Comparison of ENCODE assay signal across 8 cellular contexts in genomic region chr11:2991477-2992233, GRCh38. TPM values are rescaled to one million over a fixed set of nuclear protein-coding genes. Genes with fewer than 3 reads are reported as not detected.
DNase-seq lines count a peak whose midpoint lies in the region; ATAC-seq and TF ChIP-seq lines count a peak whose summit lies in the region.

No MANE protein-coding gene starts in this region.

- no peak for TF ChIP-seq RAD21 in SK-N-SH (IDR thresholded peaks at IDR 0.05; ENCODE audit: low read length)

- H4K5ac ChIP-seq in mesendoderm (ENCODE audit: low read length): no peak overlapping the region

- peak overlapping the region; percentile 88 for H2BK120ac ChIP-seq in mesendoderm (ENCODE audit: low read depth, low read length)

- no peak for TF ChIP-seq CTCF in SK-N-SH (IDR thresholded peaks at IDR 0.05)
- no peak for TF ChIP-seq CTCF in thyroid gland (IDR thresholded peaks at IDR 0.05)

- no peaks in the 10 kb centered on the region for H3K9me3 Mint-ChIP-seq in effector memory CD8-positive, alpha-beta T cell

- no peak overlapping the region for H4K8ac ChIP-seq in mesendoderm (ENCODE audit: low read depth, low read length)

- peaks cover 3% of the 10 kb centered on the region for H3K79me1 ChIP-seq in mesendoderm (ENCODE audit: low read length)

- 1% methylated on average over 16 of the region's 79 CpGs for WGBS in SK-N-SH (ENCODE audit: low lambda C conversion rate)
- no CpG with 5 or more reads among the region's 79 CpGs for WGBS in mesendoderm (ENCODE audit: extremely low coverage, insufficient coverage, low lambda C conversion rate)
- WGBS in thyroid gland, 2 donors: 0 to 2% methylated on average over 16 to 26 of the region's 79 CpGs

- H3K4me1 ChIP-seq in SK-N-SH (ENCODE audit: control insufficient read depth in 1 of 2, insufficient read depth in 2 of 2, low read depth in 1 of 2, low read length in 1 of 2) (peaks cover 9 to 26% of the 10 kb centered on the region in 2 experiments; a peak in 3 of 4 replicates), mesendoderm (ENCODE audit: control insufficient read depth, low read depth, low read length) (peaks cover 3% of the 10 kb centered on the region), thyroid gland (peaks cover 17 to 31% of the 10 kb centered on the region in 2 donors)

- peaks cover 52% of the 10 kb centered on the region for H3K79me2 ChIP-seq in SK-N-SH (ENCODE audit: insufficient read depth)
- H3K79me2 ChIP-seq in mesendoderm (ENCODE audit: control insufficient read depth, insufficient read depth, low read length): peaks cover 51% of the 10 kb centered on the region

- H3K9me3 ChIP-seq in SK-N-SH (no peaks in the 10 kb centered on the region), thyroid gland (no peaks in the 10 kb centered on the region)

- peak overlapping the region; percentile 69 for H2AK5ac ChIP-seq in mesendoderm (ENCODE audit: low read length)

- H3K27ac Mint-ChIP-seq in effector memory CD8-positive, alpha-beta T cell: peak overlapping the region; percentile 94 to 98

- H3K56ac ChIP-seq in mesendoderm (ENCODE audit: low read length): peak overlapping the region; percentile 96

- TF ChIP-seq EP300 in SK-N-SH (IDR thresholded peaks at IDR 0.05; ENCODE audit: borderline replicate concordance in 1 of 2, low read depth in 1 of 2, low read length in 1 of 2): no peak

- H3F3A ChIP-seq in SK-N-SH (replicated peaks; ENCODE audit: insufficient read depth): peaks cover 5% of the 10 kb centered on the region

- CTCF ChIA-PET in SK-N-SH (lab: Yijun Ruan, JAX): interaction anchor here (1.0 to 1.6 kb wide), 4 partner anchors 46 to 157 kb away, joined by 3 to 4 read pairs (median 3); no protein-coding TSS in a partner anchor

- H3K18ac ChIP-seq in mesendoderm (ENCODE audit: low read length): peak overlapping the region; percentile 99

- TF ChIP-seq POLR2A in thyroid gland (IDR thresholded peaks at IDR 0.05): no peak

- H3K36me3 Mint-ChIP-seq in effector memory CD8-positive, alpha-beta T cell (ENCODE audit: insufficient read depth): peaks cover 21% of the 10 kb centered on the region

- H3K9ac ChIP-seq in SK-N-SH (peak overlapping the region; percentile 93), mesendoderm (ENCODE audit: low read length) (peak overlapping the region; percentile 96)

- H3K4me1 Mint-ChIP-seq in effector memory CD8-positive, alpha-beta T cell (ENCODE audit: low read depth in 2 of 2): peaks cover 35 to 44% of the 10 kb centered on the region in 2 donors

- POLR2A ChIA-PET in SK-N-SH (lab: Yijun Ruan, JAX): interaction anchor here (0.7 to 1.3 kb wide), 2 partner anchors 9 to 12 kb away, joined by 3 to 4 read pairs; no protein-coding TSS in a partner anchor

- H3K4ac ChIP-seq in mesendoderm (ENCODE audit: low read depth, low read length): peak overlapping the region; percentile 83

- no peaks in the 10 kb centered on the region for H3K27me3 ChIP-seq in SK-N-SH (ENCODE audit: insufficient read depth)
- no peaks in the 10 kb centered on the region for H3K27me3 ChIP-seq in mesendoderm (ENCODE audit: insufficient read depth, low read length, poor library complexity)
- no peaks in the 10 kb centered on the region for H3K27me3 ChIP-seq in thyroid gland

- intact Hi-C loops in thyroid gland (cut with DNase I): no loop called here

- H3K4me3 ChIP-seq in SK-N-SH (ENCODE audit: low read depth in 2 of 2, low read length in 1 of 2): peak overlapping the region; percentile 89 to 97
- H3K4me3 ChIP-seq in mesendoderm (ENCODE audit: low read length): peak overlapping the region; percentile 89
- H3K4me3 ChIP-seq in thyroid gland (replicated peaks in 1 of 3): peak overlapping the region; percentile 61 to 97 (median 88)

- peak overlapping the region; percentile 95 for H3K23ac ChIP-seq in mesendoderm (ENCODE audit: low read length)

- no peak overlapping the region for H2BK5ac ChIP-seq in mesendoderm (ENCODE audit: low read length)

- no peaks in the 10 kb centered on the region for H3K9me2 ChIP-seq in SK-N-SH

- peak overlapping the region; percentile 81 to 82 for H3K27ac ChIP-seq in SK-N-SH (ENCODE audit: low read depth in 2 of 2, low read length in 1 of 2)
- H3K27ac ChIP-seq in mesendoderm (ENCODE audit: low read depth, low read length): peak overlapping the region; percentile 92
- H3K27ac ChIP-seq in thyroid gland: peak overlapping the region; percentile 79 to 93 (median 91)

- H3K4me2 ChIP-seq in SK-N-SH: peak overlapping the region; percentile 96
- peak overlapping the region; percentile 86 for H3K4me2 ChIP-seq in mesendoderm (ENCODE audit: low read length)

- H3K4me3 Mint-ChIP-seq in effector memory CD8-positive, alpha-beta T cell: peak overlapping the region; percentile 94 to 98

- no peak overlapping the region for H2BK15ac ChIP-seq in mesendoderm (replicated peaks; ENCODE audit: low read depth)

- no peaks in the 10 kb centered on the region for H3K27me3 Mint-ChIP-seq in effector memory CD8-positive, alpha-beta T cell

- DNase-seq in CD1c-positive myeloid dendritic cell (ENCODE audit: extremely low spot score): peak; percentile 91
- DNase-seq in SK-N-SH: no peak
- DNase-seq in effector memory CD8-positive, alpha-beta T cell: peak in 1 of 3 experiments; percentile 31
- DNase-seq in mesendoderm: peak; percentile 79
- peak; percentile 34 to 44 for DNase-seq in thyroid gland
- no peak for DNase-seq in effector CD4-positive, alpha-beta T cell

- H4K20me1 ChIP-seq in SK-N-SH (ENCODE audit: insufficient read depth): peaks cover 43% of the 10 kb centered on the region

- ATAC-seq in GM19025 (IDR thresholded peaks at IDR 0.05; ENCODE audit: low read depth, unreplicated experiment) (peak; percentile 34), HG03159 (IDR thresholded peaks at IDR 0.05; ENCODE audit: unreplicated experiment) (peak; percentile 38)
- peak; percentile 55 for ATAC-seq in effector memory CD8-positive, alpha-beta T cell (replicated peaks)

- H3K36me3 ChIP-seq in SK-N-SH (replicated peaks in 1 of 2; ENCODE audit: control insufficient read depth in 1 of 2, insufficient read depth in 2 of 2, low read length in 1 of 2) (peaks cover 0 to 5% of the 10 kb centered on the region in 2 experiments), mesendoderm (ENCODE audit: control insufficient read depth, insufficient read depth, low read length) (peaks cover 2% of the 10 kb centered on the region), thyroid gland (no peaks in the 10 kb centered on the region)

- H2AFZ ChIP-seq in SK-N-SH (ENCODE audit: low read depth): 0 out of 2 replicates have a peak overlapping the region, but pooled peaks have one; percentile 5

TF ChIP-seq in SK-N-SH, 30 proteins besides CTCF, POLR2A, EP300 and RAD21:
- TF ChIP-seq MXI1 (IDR thresholded peaks at IDR 0.05; ENCODE audit: low read depth, low read length): peak; percentile 45
- TF ChIP-seq, protein P1, sequence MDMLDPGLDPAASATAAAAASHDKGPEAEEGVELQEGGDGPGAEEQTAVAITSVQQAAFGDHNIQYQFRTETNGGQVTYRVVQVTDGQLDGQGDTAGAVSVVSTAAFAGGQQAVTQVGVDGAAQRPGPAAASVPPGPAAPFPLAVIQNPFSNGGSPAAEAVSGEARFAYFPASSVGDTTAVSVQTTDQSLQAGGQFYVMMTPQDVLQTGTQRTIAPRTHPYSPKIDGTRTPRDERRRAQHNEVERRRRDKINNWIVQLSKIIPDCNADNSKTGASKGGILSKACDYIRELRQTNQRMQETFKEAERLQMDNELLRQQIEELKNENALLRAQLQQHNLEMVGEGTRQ (IDR thresholded peaks at IDR 0.05; ENCODE audit: borderline replicate concordance, low read depth, low read length): no peak

RNA-seq across cellular contexts. Expression of gene NAP1L4, which starts 0.5 kb away (rescaled TPM):
- polyA plus RNA-seq in SK-N-SH (2012; rRNA removed): 82.5 and 104 TPM in 2 replicates
- polyA plus RNA-seq in SK-N-SH (2012; cell fraction: cytosol; rRNA removed): 94.9 and 110 TPM in 2 replicates
- 54.4 and 105 TPM in 2 replicates for polyA plus RNA-seq in SK-N-SH (2012; cell fraction: nucleus; rRNA removed)
- 166 TPM for polyA plus RNA-seq in mesendoderm (2013, experiment 1 of 2)
- polyA plus RNA-seq in mesendoderm (2013, experiment 2 of 2): 172 TPM
- 100 to 1,000 TPM; 104 to 117 (median 108) TPM for total RNA-seq in thyroid gland

Comparison
In these comparisons a context has a peak if more than half of its experiments do, and no peak if none do; other contexts are left out.
1. DNase-seq: peak in CD1c-positive myeloid dendritic cell (single experiment), mesendoderm (single experiment) and thyroid gland (2 of 2); none in SK-N-SH (single experiment) and effector CD4-positive, alpha-beta T cell (single experiment).
2. Peak in every context shown above with its lines, with median percentiles within 50 percentile points of each other: ATAC-seq, H3K27ac ChIP-seq and H3K4me3 ChIP-seq.